ENCODE assay signal across 1 cellular context in genomic region chr13:107563099-107563925, GRCh38.
A peak's percentile ranks its signal among the peaks of the same experiment; 100 is the strongest.
TF ChIP-seq lines count a peak whose summit lies in the region.

No MANE protein-coding gene starts in this region.

TF ChIP-seq in HepG2, 621 proteins besides CTCF, POLR2A, EP300 and RAD21 (continued from another document):
- TF ChIP-seq HNF4A (CRISPR knock-in tag; IDR thresholded peaks at IDR 0.05) (peak; percentile 65), MAFK (conservative IDR thresholded peaks at IDR 0.05 in 1 of 2, IDR thresholded peaks at IDR 0.05 in 1 of 2; ENCODE audit: low read length in 2 of 2) (peak in 1 of 2 experiments; percentile 37; a peak in 1 of 4 replicates), ZNF549 (CRISPR knock-in tag; IDR thresholded peaks at IDR 0.05) (0 out of 2 replicates have a peak, but pooled peaks have one; percentile 31), AHDC1 (CRISPR knock-in tag; IDR thresholded peaks at IDR 0.05; ENCODE audit: borderline replicate concordance) (no peak), ZFP36L1 (CRISPR knock-in tag; IDR thresholded peaks at IDR 0.05) (no peak), ZNF768 (CRISPR knock-in tag; IDR thresholded peaks at IDR 0.05) (no peak), ZBTB37 (CRISPR knock-in tag; IDR thresholded peaks at IDR 0.05) (no peak), NR2F1 (CRISPR knock-in tag; IDR thresholded peaks at IDR 0.05) (peak in 1 of 2 experiments; percentile 28; a peak in 1 of 4 replicates), HHEX (CRISPR knock-in tag; IDR thresholded peaks at IDR 0.05) (no peak), PAX8 (CRISPR knock-in tag; IDR thresholded peaks at IDR 0.05; ENCODE audit: borderline replicate concordance) (no peak), SOX6 (IDR thresholded peaks at IDR 0.05) (no peak), SOX6 (CRISPR knock-in tag; IDR thresholded peaks at IDR 0.05) (0 out of 2 replicates have a peak, but pooled peaks have one; percentile 15), ZNF644 (CRISPR knock-in tag; IDR thresholded peaks at IDR 0.05; ENCODE audit: low read depth) (0 out of 2 replicates have a peak, but pooled peaks have one; percentile 34), FOXO4 (CRISPR knock-in tag; conservative IDR thresholded peaks at IDR 0.05) (no peak), PPARG (CRISPR knock-in tag; conservative IDR thresholded peaks at IDR 0.05) (no peak), ZNF124 (CRISPR knock-in tag; IDR thresholded peaks at IDR 0.05) (no peak), ZNF331 (CRISPR knock-in tag; IDR thresholded peaks at IDR 0.05) (no peak), NFKBIZ (CRISPR knock-in tag; IDR thresholded peaks at IDR 0.05) (no peak), ELF3 (CRISPR knock-in tag; IDR thresholded peaks at IDR 0.05) (no peak)
